Comparison of ENCODE assay signal across 35 cellular contexts in genomic region chr10:118234654-118235053, GRCh38.
"Had no signal": no experiment of that assay in that cellular context is flagged by ENCODE, and none has a peak within 500 bp of the region (broad histone marks: within the 10 kb centered on the region; RNA-seq: fewer than 3 reads in every experiment).

No MANE protein-coding gene starts in this region.

- H3K27ac ChIP-seq: body of pancreas, brain microvascular endothelial cell, breast epithelium, VCaP had no signal

- DNase-seq: activated B cell treated with CpG ODN at 0.5 μM for 24 hours; activated CD4-positive, alpha-beta memory T cell treated with anti-CD3 and anti-CD28 coated beads for 36 hours; activated CD4-positive, alpha-beta T cell treated with anti-CD3 and anti-CD28 coated beads for 4 hours; activated CD4-positive, alpha-beta T cell treated with anti-CD3 and anti-CD28 coated beads, Interleukin-2, amount 10 ng/mL, durations not matched to agents 24 days and 14 days; activated CD4-positive, alpha-beta T cell treated with anti-CD3 and anti-CD28 coated beads, Interleukin-2, amount 50 U/mL, for 1 hour; activated CD4-positive, alpha-beta T cell treated with anti-CD3 and anti-CD28 coated beads, Interleukin-2, amount 50 U/mL, for 4 hours; activated CD4-positive, CD25-positive, alpha-beta regulatory T cell treated with anti-CD3 and anti-CD28 coated beads, Interleukin-2, amount 50 U/mL, for 72 hours; activated CD8-positive, alpha-beta memory T cell treated with anti-CD3 and anti-CD28 coated beads, Interleukin-2, amount 50 U/mL, for 4 hours; activated CD8-positive, alpha-beta T cell treated with anti-CD3 and anti-CD28 coated beads for 36 hours; activated effector memory CD4-positive, alpha-beta T cell treated with Interleukin-2 at 50 U/mL for 16 hours; activated gamma-delta T cell; activated naive CD4-positive, alpha-beta T cell treated with anti-CD3 and anti-CD28 coated beads, Interleukin-2, amount 10 ng/mL, durations not matched to agents 7 days and 5 days; activated naive CD4-positive, alpha-beta T cell treated with Interleukin-2 at 50 U/mL for 16 hours; activated naive CD8-positive, alpha-beta T cell treated with anti-CD3 and anti-CD28 coated beads, Interleukin-2, amount 10 ng/mL, durations not matched to agents 7 days and 5 days; activated naive CD8-positive, alpha-beta T cell treated with anti-CD3 and anti-CD28 coated beads, Interleukin-2, amount 50 U/mL, for 24 hours; activated T-cell treated with anti-CD3 and anti-CD28 coated beads for 4 hours; activated T-cell treated with anti-CD3 and anti-CD28 coated beads, Interleukin-2, amount 50 U/mL, for 1 hour; activated T-cell treated with anti-CD3 and anti-CD28 coated beads, Interleukin-2, amount 50 U/mL, for 4 hours; activated T-cell treated with anti-CD3 and anti-CD28 coated beads, Interleukin-2, amount 50 U/mL, for 72 hours; aorta; body of pancreas; brain microvascular endothelial cell; central memory CD4-positive, alpha-beta T cell; SW 1271; T-helper 1 cell; T-helper 2 cell; T-helper 9 cell had no signal

- H3K4me3 ChIP-seq: body of pancreas, breast epithelium had no signal

- H3K27ac Mint-ChIP-seq: activated B cell treated with CpG ODN at 0.5 μM for 24 hours; activated CD4-positive, alpha-beta memory T cell treated with anti-CD3 and anti-CD28 coated beads for 36 hours; activated CD4-positive, alpha-beta T cell treated with anti-CD3 and anti-CD28 coated beads, Interleukin-2, amount 10 ng/mL, durations not matched to agents 24 days and 14 days; activated CD8-positive, alpha-beta T cell treated with anti-CD3 and anti-CD28 coated beads for 36 hours; activated naive CD4-positive, alpha-beta T cell treated with anti-CD3 and anti-CD28 coated beads, Interleukin-2, amount 10 ng/mL, durations not matched to agents 7 days and 5 days; activated naive CD4-positive, alpha-beta T cell treated with anti-CD3 and anti-CD28 coated beads, Interleukin-2, amount 50 U/mL, for 24 hours; activated naive CD8-positive, alpha-beta T cell; activated naive CD8-positive, alpha-beta T cell treated with anti-CD3 and anti-CD28 coated beads, Interleukin-2, amount 10 ng/mL, durations not matched to agents 7 days and 5 days; activated naive CD8-positive, alpha-beta T cell treated with anti-CD3 and anti-CD28 coated beads, Interleukin-2, amount 50 U/mL, for 24 hours; activated T-cell treated with anti-CD3 and anti-CD28 coated beads, Interleukin-2, amount 50 U/mL, for 72 hours; activated T-helper 1 cell treated with anti-CD3 and anti-CD28 coated beads, Interleukin-12 subunit alpha, Interleukin-12 subunit beta, Interleukin-2, Interleukin-4 antibody, amounts not matched to agents 30 ng/mL and 10 ng/mL and 1 ng/mL, durations not matched to agents 14 hours and 24 hours and 36 hours; activated T-helper 17 cell treated with anti-CD3 and anti-CD28 coated beads, Interleukin-2, amount 50 U/mL, for 72 hours; T-helper 1 cell treated with Interleukin-12 subunit alpha and Interleukin-12 subunit beta and Interleukin-4 antibody, amounts not matched to agents 30 μg/mL and 1 μg/mL, for 36 hours; T-helper 2 cell treated with Interferon-gamma antibody and Interleukin-4, amounts not matched to agents 5 μg/mL and 100 μg/mL, for 36 hours had no signal

- H3K9me3 ChIP-seq: body of pancreas, breast epithelium had no signal

- H3K9me3 Mint-ChIP-seq: activated B cell treated with CpG ODN at 0.5 μM for 24 hours; activated CD4-positive, alpha-beta memory T cell treated with anti-CD3 and anti-CD28 coated beads for 36 hours; activated CD4-positive, alpha-beta T cell treated with anti-CD3 and anti-CD28 coated beads, Interleukin-2, amount 10 ng/mL, durations not matched to agents 24 days and 14 days; activated CD8-positive, alpha-beta T cell treated with anti-CD3 and anti-CD28 coated beads for 36 hours; activated naive CD4-positive, alpha-beta T cell treated with anti-CD3 and anti-CD28 coated beads, Interleukin-2, amount 10 ng/mL, durations not matched to agents 7 days and 5 days; activated naive CD4-positive, alpha-beta T cell treated with anti-CD3 and anti-CD28 coated beads, Interleukin-2, amount 50 U/mL, for 24 hours; activated naive CD8-positive, alpha-beta T cell treated with anti-CD3 and anti-CD28 coated beads, Interleukin-2, amount 10 ng/mL, durations not matched to agents 7 days and 5 days; activated naive CD8-positive, alpha-beta T cell treated with anti-CD3 and anti-CD28 coated beads, Interleukin-2, amount 50 U/mL, for 24 hours; activated T-cell treated with anti-CD3 and anti-CD28 coated beads, Interleukin-2, amount 50 U/mL, for 4 hours; activated T-cell treated with anti-CD3 and anti-CD28 coated beads, Interleukin-2, amount 50 U/mL, for 72 hours; activated T-helper 1 cell treated with anti-CD3 and anti-CD28 coated beads, Interleukin-12 subunit alpha, Interleukin-12 subunit beta, Interleukin-2, Interleukin-4 antibody, amounts not matched to agents 30 ng/mL and 10 ng/mL and 1 ng/mL, durations not matched to agents 14 hours and 24 hours and 36 hours; activated T-helper 17 cell treated with anti-CD3 and anti-CD28 coated beads, Interleukin-2, amount 50 U/mL, for 72 hours; T-helper 1 cell treated with Interleukin-12 subunit alpha and Interleukin-12 subunit beta and Interleukin-4 antibody, amounts not matched to agents 30 μg/mL and 1 μg/mL, for 36 hours; T-helper 2 cell treated with Interferon-gamma antibody and Interleukin-4, amounts not matched to agents 5 μg/mL and 100 μg/mL, for 36 hours had no signal

- H3K4me1 Mint-ChIP-seq: activated B cell treated with CpG ODN at 0.5 μM for 24 hours; activated CD4-positive, alpha-beta T cell treated with anti-CD3 and anti-CD28 coated beads, Interleukin-2, amount 10 ng/mL, durations not matched to agents 24 days and 14 days; activated naive CD4-positive, alpha-beta T cell treated with anti-CD3 and anti-CD28 coated beads, Interleukin-2, amount 10 ng/mL, durations not matched to agents 7 days and 5 days; activated naive CD4-positive, alpha-beta T cell treated with anti-CD3 and anti-CD28 coated beads, Interleukin-2, amount 50 U/mL, for 24 hours; activated naive CD8-positive, alpha-beta T cell treated with anti-CD3 and anti-CD28 coated beads, Interleukin-2, amount 50 U/mL, for 24 hours; activated T-helper 17 cell treated with anti-CD3 and anti-CD28 coated beads, Interleukin-2, amount 50 U/mL, for 72 hours had no signal

- H3K36me3 Mint-ChIP-seq: activated CD4-positive, alpha-beta memory T cell treated with anti-CD3 and anti-CD28 coated beads for 36 hours; activated naive CD4-positive, alpha-beta T cell treated with anti-CD3 and anti-CD28 coated beads, Interleukin-2, amount 10 ng/mL, durations not matched to agents 7 days and 5 days; activated naive CD4-positive, alpha-beta T cell treated with anti-CD3 and anti-CD28 coated beads, Interleukin-2, amount 50 U/mL, for 24 hours; activated naive CD8-positive, alpha-beta T cell; activated naive CD8-positive, alpha-beta T cell treated with anti-CD3 and anti-CD28 coated beads, Interleukin-2, amount 10 ng/mL, durations not matched to agents 7 days and 5 days had no signal

- H3K27me3 ChIP-seq: brain microvascular endothelial cell had no signal

- H3K4me3 Mint-ChIP-seq: activated B cell treated with CpG ODN at 0.5 μM for 24 hours; activated CD4-positive, alpha-beta memory T cell treated with anti-CD3 and anti-CD28 coated beads for 36 hours; activated CD4-positive, alpha-beta T cell treated with anti-CD3 and anti-CD28 coated beads, Interleukin-2, amount 10 ng/mL, durations not matched to agents 24 days and 14 days; activated CD8-positive, alpha-beta T cell treated with anti-CD3 and anti-CD28 coated beads for 36 hours; activated naive CD4-positive, alpha-beta T cell treated with anti-CD3 and anti-CD28 coated beads, Interleukin-2, amount 10 ng/mL, durations not matched to agents 7 days and 5 days; activated naive CD4-positive, alpha-beta T cell treated with anti-CD3 and anti-CD28 coated beads, Interleukin-2, amount 50 U/mL, for 24 hours; activated naive CD8-positive, alpha-beta T cell; activated naive CD8-positive, alpha-beta T cell treated with anti-CD3 and anti-CD28 coated beads, Interleukin-2, amount 10 ng/mL, durations not matched to agents 7 days and 5 days; activated naive CD8-positive, alpha-beta T cell treated with anti-CD3 and anti-CD28 coated beads, Interleukin-2, amount 50 U/mL, for 24 hours; activated T-cell treated with anti-CD3 and anti-CD28 coated beads, Interleukin-2, amount 50 U/mL, for 4 hours; activated T-cell treated with anti-CD3 and anti-CD28 coated beads, Interleukin-2, amount 50 U/mL, for 72 hours; activated T-helper 1 cell treated with anti-CD3 and anti-CD28 coated beads, Interleukin-12 subunit alpha, Interleukin-12 subunit beta, Interleukin-2, Interleukin-4 antibody, amounts not matched to agents 30 ng/mL and 10 ng/mL and 1 ng/mL, durations not matched to agents 14 hours and 24 hours and 36 hours; activated T-helper 17 cell treated with anti-CD3 and anti-CD28 coated beads, Interleukin-2, amount 50 U/mL, for 72 hours; T-helper 1 cell treated with Interleukin-12 subunit alpha and Interleukin-12 subunit beta and Interleukin-4 antibody, amounts not matched to agents 30 μg/mL and 1 μg/mL, for 36 hours; T-helper 2 cell treated with Interferon-gamma antibody and Interleukin-4, amounts not matched to agents 5 μg/mL and 100 μg/mL, for 36 hours had no signal

- H3K4me1 ChIP-seq: body of pancreas, breast epithelium had no signal

- ATAC-seq: activated CD8-positive, alpha-beta T cell treated with anti-CD3 and anti-CD28 coated beads for 36 hours; activated naive CD8-positive, alpha-beta T cell treated with anti-CD3 and anti-CD28 coated beads, Interleukin-2, amount 50 U/mL, for 24 hours; activated T-cell treated with anti-CD3 and anti-CD28 coated beads, Interleukin-2, amount 50 U/mL, for 4 hours; activated T-cell treated with anti-CD3 and anti-CD28 coated beads, Interleukin-2, amount 50 U/mL, for 72 hours; activated T-helper 17 cell treated with anti-CD3 and anti-CD28 coated beads, Interleukin-2, amount 50 U/mL, for 72 hours; body of pancreas had no signal

- H3K36me3 ChIP-seq: brain microvascular endothelial cell, breast epithelium had no signal
